Comparison of ENCODE assay signal across 9 cellular contexts in genomic region chr2:44748-45341, GRCh38. TPM values are rescaled to one million over a fixed set of nuclear protein-coding genes. Genes with fewer than 3 reads are reported as not detected.
DNase-seq lines count a peak whose midpoint lies in the region; ATAC-seq and TF ChIP-seq lines count a peak whose summit lies in the region.
"Had no signal": no experiment of that assay in that cellular context is flagged by ENCODE, and none has a peak within 500 bp of the region (broad histone marks: within the 10 kb centered on the region; RNA-seq: fewer than 3 reads in every experiment).

No MANE protein-coding gene starts in this region.

- H3K9me2 ChIP-seq in HCT116 (ENCODE audit: insufficient read depth) = no peaks in the 10 kb centered on the region

- H4K20me1 ChIP-seq in HCT116 (ENCODE audit: insufficient read depth) = no peaks in the 10 kb centered on the region

- H3K4me3 ChIP-seq in A673 (ENCODE audit: low read depth, low read length, poor library complexity, severe bottlenecking) (peak overlapping the region; percentile 51), HCT116 (replicated peaks in 1 of 2; ENCODE audit: low read depth in 1 of 2, low read length in 2 of 2) (peak overlapping the region; percentile 65 to 73), ectodermal cell (ENCODE audit: insufficient read depth, low read depth, low read length) (peak overlapping the region; percentile 53), mucosa of stomach (ENCODE audit: low read length) (peak overlapping the region; percentile 48)

- TF ChIP-seq CTCF in A673 (conservative IDR thresholded peaks at IDR 0.05; ENCODE audit: low read depth, low read length) = no peak
- TF ChIP-seq CTCF in HCT116 (IDR thresholded peaks at IDR 0.05 in 2 of 3, conservative IDR thresholded peaks at IDR 0.05 in 1 of 3; ENCODE audit: borderline replicate concordance in 1 of 3, insufficient read depth in 1 of 3, low read depth in 2 of 3, low read length in 2 of 3) = 0 out of 6 replicates have a peak, but pooled peaks of 1 of the 3 experiments have one; percentile 6

- no TSS peak for BruUV-seq in A673 (replicated peaks; lab: Mats Ljungman, UMichigan)
- no TSS peak for BruUV-seq in HCT116 (replicated peaks; lab: Mats Ljungman, UMichigan)

- H3K9me3 ChIP-seq in A673 (ENCODE audit: low read depth, low read length, poor library complexity, severe bottlenecking) (no peaks in the 10 kb centered on the region), HCT116 (ENCODE audit: control insufficient read depth in 1 of 2, insufficient read depth in 1 of 2, low read depth in 1 of 2, low read length in 2 of 2) (no peaks in the 10 kb centered on the region), ectodermal cell (ENCODE audit: control insufficient read depth, low read length) (no peaks in the 10 kb centered on the region), mucosa of stomach (ENCODE audit: control insufficient read depth, low read length) (no peaks in the 10 kb centered on the region)

- H2AFZ ChIP-seq in HCT116 (ENCODE audit: low read depth, low read length, poor library complexity, severe bottlenecking) = no peak overlapping the region

- POLR2A ChIA-PET in A673 (lab: Charles Lee; ENCODE audit: low non-redundant PET) = no interaction called here
- POLR2A ChIA-PET in HCT116 (lab: Charles Lee) = interaction anchor here (1.3 kb wide), 2 partner anchors 9 to 11 kb away, joined by 5 to 8 read pairs; no protein-coding TSS in a partner anchor

- H3K27me3 ChIP-seq in A673 (replicated peaks; ENCODE audit: insufficient read depth, low read depth, low read length, poor library complexity) (peaks cover 46% of the 10 kb centered on the region), HCT116 (ENCODE audit: insufficient read depth, low read length) (no peaks in the 10 kb centered on the region), ectodermal cell (ENCODE audit: control insufficient read depth, insufficient read depth, low read length, poor library complexity, severe bottlenecking) (peaks cover 49% of the 10 kb centered on the region), mucosa of stomach (ENCODE audit: control insufficient read depth, insufficient read depth, low read length) (peaks cover 3% of the 10 kb centered on the region)

- peak overlapping the region; percentile 76 for H3K9ac ChIP-seq in HCT116 (ENCODE audit: low read length)
- peak overlapping the region; percentile 77 for H3K9ac ChIP-seq in mucosa of stomach (ENCODE audit: low read length)

- H3K4me1 ChIP-seq in A673 (ENCODE audit: insufficient read depth, low read length, poor library complexity, severe bottlenecking) = no peaks in the 10 kb centered on the region
- peaks cover 15 to 47% of the 10 kb centered on the region in 2 experiments for H3K4me1 ChIP-seq in HCT116 (ENCODE audit: control insufficient read depth in 1 of 2, insufficient read depth in 2 of 2, low read length in 2 of 2)
- peaks cover 8% of the 10 kb centered on the region for H3K4me1 ChIP-seq in ectodermal cell (ENCODE audit: control insufficient read depth, insufficient read depth, low read length)
- peaks cover 12% of the 10 kb centered on the region for H3K4me1 ChIP-seq in mucosa of stomach (ENCODE audit: control insufficient read depth, insufficient read depth, low read length)

- intact Hi-C loops in A673 (cut with micrococcal nuclease; ENCODE audit: unreplicated experiment) (no loop called here), HCT116 (cut with micrococcal nuclease) (no loop called here), posterior cingulate gyrus (cut with DNase I) (no loop called here)

- peaks cover 37% of the 10 kb centered on the region for H3K79me2 ChIP-seq in HCT116 (ENCODE audit: insufficient read depth, low read length)

- TF ChIP-seq RAD21 in HCT116 (IDR thresholded peaks at IDR 0.05; ENCODE audit: low read depth) = 0 out of 2 replicates have a peak, but pooled peaks have one; percentile 28

- CTCF ChIA-PET in A673 (lab: Charles Lee) = no interaction called here
- CTCF ChIA-PET in HCT116 (lab: Charles Lee) = interaction anchor here (1.0 to 1.3 kb wide), 2 partner anchors 96 to 98 kb away, joined by 3 to 8 read pairs; no protein-coding TSS in a partner anchor

- WGBS in ectodermal cell, 2 experiments = 34 to 38% methylated on average over 6 of the region's 6 CpGs

- H3K27ac ChIP-seq in A673 (ENCODE audit: low read depth, low read length, poor library complexity, severe bottlenecking) = no peak overlapping the region
- H3K27ac ChIP-seq in HCT116 (ENCODE audit: low read depth, low read length) = no peak overlapping the region; the same call in 1 of the 2 replicates
- H3K27ac ChIP-seq in ectodermal cell (ENCODE audit: insufficient read depth, low read depth, low read length, poor library complexity, severe bottlenecking) = no peak overlapping the region

- peak overlapping the region; percentile 98 for H3K4me2 ChIP-seq in HCT116 (ENCODE audit: low read length)

- H3K36me3 ChIP-seq in A673 (ENCODE audit: insufficient read depth, low read length, poor library complexity, severe bottlenecking) (no peaks in the 10 kb centered on the region), HCT116 (ENCODE audit: control insufficient read depth in 1 of 2, insufficient read depth in 2 of 2, low read length in 2 of 2) (peaks cover 9 to 26% of the 10 kb centered on the region in 2 experiments), ectodermal cell (ENCODE audit: control insufficient read depth, insufficient read depth, low read length) (no peaks in the 10 kb centered on the region), mucosa of stomach (ENCODE audit: control insufficient read depth, insufficient read depth, low read length) (no peaks in the 10 kb centered on the region)

- RAD21 ChIA-PET in HCT116 (lab: Charles Lee; ENCODE audit: low non-redundant PET in 1 of 2, low total read pairs in 2 of 2, uncharacterized antibody in 2 of 2, unreplicated experiment in 2 of 2) = interaction anchor here in 1 of 2 experiments (0.8 kb wide), 1 partner anchor 97 kb away, joined by 3 read pairs; no protein-coding TSS in a partner anchor

- ATAC-seq in HCT116 (no peak), HG03095 (IDR thresholded peaks at IDR 0.05; ENCODE audit: unreplicated experiment) (no peak), GM21526 (IDR thresholded peaks at IDR 0.05; ENCODE audit: low FRiP score, unreplicated experiment) (no peak)

- DNase-seq in A673 (ENCODE audit: low spot score) (no peak), HCT116 (ENCODE audit: low read depth, low spot score) (no peak), posterior cingulate gyrus (no peak)
- no peak for DNase-seq in activated CD4-positive, CD25-positive, alpha-beta regulatory T cell (lab: John Stamatoyannopoulos, UW)
- DNase-seq: caudate nucleus had no signal

- TF ChIP-seq POLR2A in HCT116 (IDR thresholded peaks at IDR 0.05; ENCODE audit: borderline replicate concordance, extremely low read depth, insufficient read depth, insufficient read length) = no peak

TF ChIP-seq in HCT116, 20 proteins besides CTCF, POLR2A, EP300 and RAD21:
- TF ChIP-seq SIN3A (IDR thresholded peaks at IDR 0.05; ENCODE audit: low read depth) (0 out of 2 replicates have a peak, but pooled peaks have one; percentile 17), SP1 (IDR thresholded peaks at IDR 0.05; ENCODE audit: low read depth) (no peak)

RNA-seq across cellular contexts. Expression of gene FAM110C, which starts 1.5 kb away (rescaled TPM):
- total RNA-seq in A673 (2021) (1.2 and 2.6 TPM in 2 replicates), HCT116 (2021; ENCODE audit: unreplicated experiment) (20.3 TPM)
- 14.0 and 16.0 TPM in 2 replicates for polyA plus RNA-seq in HCT116 (2012)
- polyA plus RNA-seq in ectodermal cell (2013, experiment 1 of 4) = 1.3 TPM
- 0.57 TPM for polyA plus RNA-seq in ectodermal cell (2013, experiment 2 of 4)
- polyA plus RNA-seq in ectodermal cell (2013, experiment 3 of 4) = 0.59 TPM
- polyA plus RNA-seq in ectodermal cell (2013, experiment 4 of 4) = 0.97 TPM
